27 cellular contexts compared by ENCODE assay signal in genomic region chr11:25293166-25293565, GRCh38.
"Had no signal": no experiment of that assay in that cellular context is flagged by ENCODE, and none has a peak within 500 bp of the region (broad histone marks: within the 10 kb centered on the region; RNA-seq: fewer than 3 reads in every experiment).

No MANE protein-coding gene starts in this region.

- ATAC-seq: naive thymus-derived CD8-positive, alpha-beta T cell; natural killer cell treated with Interleukin-12 subunit alpha and Interleukin-12 subunit beta and Interleukin-15 and Interleukin-18, amount 100 ng/mL, for 72 hours; psoas muscle; right cardiac atrium; right lobe of liver; stimulated activated memory B cell treated with anti-CD40 and anti-IgM and Interleukin-4, amounts not matched to agents 10 μg/mL and 1 μg/mL and 100 μg/mL, for 72 hours; stimulated activated naive CD8-positive, alpha-beta T cell treated with anti-CD3 and anti-CD28 coated beads, Interleukin-15, amount 100 ng/mL, for 72 hours; stimulated activated naive CD8-positive, alpha-beta T cell treated with anti-CD3 and anti-CD28 coated beads, Interleukin-15, Interleukin-2, amounts not matched to agents 100 U/mL and 50 U/mL, for 24 hours; upper lobe of right lung had no signal

- H3K27ac ChIP-seq: neutrophil, parathyroid adenoma, psoas muscle, right lobe of liver, sigmoid colon, suprapubic skin, testis, tibial artery, transverse colon, upper lobe of right lung, uterus had no signal

- FAIRE-seq: small intestine had no signal

- H3K79me2 ChIP-seq: parathyroid adenoma had no signal

- H3K27me3 ChIP-seq: neutrophil, right lobe of liver, sigmoid colon, suprapubic skin, testis, tibial artery, transverse colon, upper lobe of right lung, uterus had no signal

- DNase-seq: naive thymus-derived CD8-positive, alpha-beta T cell; nephron progenitor cell; nucleus accumbens; posterior cingulate gyrus; psoas muscle; right cardiac atrium; right lobe of liver; sigmoid colon; small intestine; stimulated activated CD4-positive, alpha-beta T cell treated with anti-CD3 and anti-CD28 coated beads, Interleukin-15, amount 100 ng/mL, for 24 hours; stimulated activated CD4-positive, alpha-beta T cell treated with anti-CD3 and anti-CD28 coated beads, Interleukin-4, amount 100 ng/mL, for 1 hour; stimulated activated CD4-positive, alpha-beta T cell treated with anti-CD3 and anti-CD28 coated beads, Interleukin-4, amount 100 ng/mL, for 4 hours; stimulated activated CD8-positive, alpha-beta memory T cell treated with anti-CD3 and anti-CD28 coated beads, Interleukin-4, amount 100 ng/mL, for 48 hours; stimulated activated naive CD4-positive, alpha-beta T cell; stimulated activated naive CD8-positive, alpha-beta T cell treated with anti-CD3 and anti-CD28 coated beads, Interleukin-15, amount 100 ng/mL, for 72 hours; stimulated activated naive CD8-positive, alpha-beta T cell treated with anti-CD3 and anti-CD28 coated beads, Interleukin-15, Interleukin-2, amounts not matched to agents 100 U/mL and 50 U/mL, for 24 hours; substantia nigra; testis; tibial artery; transverse colon; upper lobe of right lung; uterus had no signal

- H3K9ac ChIP-seq: parathyroid adenoma had no signal

- H3K4me3 ChIP-seq: psoas muscle, right lobe of liver, sigmoid colon, suprapubic skin, testis, tibial artery, transverse colon, upper lobe of right lung, uterus had no signal

- H3K36me3 ChIP-seq: neutrophil, right lobe of liver, sigmoid colon, suprapubic skin, tibial artery, transverse colon, upper lobe of right lung, uterus had no signal

- H3K9me3 ChIP-seq: neutrophil, psoas muscle, right lobe of liver, sigmoid colon, suprapubic skin, testis, tibial artery, transverse colon, upper lobe of right lung, uterus had no signal

- H3K4me1 ChIP-seq: parathyroid adenoma, psoas muscle, right lobe of liver, sigmoid colon, suprapubic skin, testis, tibial artery, transverse colon, upper lobe of right lung, uterus had no signal

- H2AFZ ChIP-seq: parathyroid adenoma had no signal
